ENCODE assay signal across 8 cellular contexts in the genomic region with DNA sequence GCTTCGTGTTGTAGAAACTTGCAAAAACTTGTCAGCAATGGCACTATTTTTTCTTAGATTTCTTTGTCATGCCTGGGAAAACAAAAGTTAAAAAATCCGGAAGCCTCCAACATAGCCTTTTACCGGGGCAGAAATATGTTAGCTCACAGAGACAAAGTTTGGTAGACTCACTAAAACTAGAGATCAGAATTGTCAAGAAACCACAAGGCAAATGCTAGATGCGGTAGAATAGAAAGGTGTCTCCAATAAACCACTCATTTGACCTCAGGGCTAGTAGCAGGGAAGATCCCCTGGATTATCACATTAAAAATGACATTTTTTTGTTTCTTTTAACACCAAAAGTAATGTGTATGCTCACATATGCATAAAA. TPM values are rescaled to one million over a fixed set of nuclear protein-coding genes. Genes with fewer than 3 reads are reported as not detected.
DNase-seq lines count a peak whose midpoint lies in the region; ATAC-seq and TF ChIP-seq lines count a peak whose summit lies in the region.

No MANE protein-coding gene starts in this region.

- no peak for TF ChIP-seq CTCF in heart right ventricle (IDR thresholded peaks at IDR 0.05)
- no peak for TF ChIP-seq CTCF in adrenal gland (IDR thresholded peaks at IDR 0.05)
- no peak for TF ChIP-seq CTCF in liver (IDR thresholded peaks at IDR 0.05; ENCODE audit: low read depth, low read length, missing input control)
- no peak for TF ChIP-seq CTCF in nephron progenitor cell (IDR thresholded peaks at IDR 0.05)

- H3K27me3 ChIP-seq in heart right ventricle (no peaks in the 10 kb centered on the region), adrenal gland (no peaks in the 10 kb centered on the region), liver (ENCODE audit: control insufficient read depth in 4 of 4, insufficient read depth in 4 of 4, low read length in 3 of 4) (no peaks in the 10 kb centered on the region)

- intact Hi-C loops in heart right ventricle (cut with DNase I) (loop anchor here in 6 of 10 donors (1.0 to 5.0 kb wide), 3 partner anchors 49 kb away; no protein-coding TSS in a partner anchor), Right ventricle myocardium superior (cut with DNase I) (no loop called here), adrenal gland (cut with DNase I) (loop anchor here in 1 of 2 donors (5.0 kb wide), 1 partner anchor 49 kb away; no protein-coding TSS in a partner anchor)

- H3K4me1 ChIP-seq in heart right ventricle (peaks cover 0 to 43% (median 14%) of the 10 kb centered on the region in 9 donors), adrenal gland (replicated peaks in 1 of 2) (peaks cover 0 to 5% of the 10 kb centered on the region in 2 donors), liver (ENCODE audit: control insufficient read depth in 4 of 4, insufficient read depth in 4 of 4, low read length in 3 of 4) (peaks cover 0 to 10% (median 3%) of the 10 kb centered on the region in 4 donors), urinary bladder (ENCODE audit: insufficient read depth) (no peaks in the 10 kb centered on the region)

- peaks cover 0 to 26% (median 3%) of the 10 kb centered on the region in 9 donors for H3K36me3 ChIP-seq in heart right ventricle
- no peaks in the 10 kb centered on the region for H3K36me3 ChIP-seq in adrenal gland (replicated peaks in 1 of 2)
- H3K36me3 ChIP-seq in liver (ENCODE audit: control insufficient read depth in 4 of 4, insufficient read depth in 3 of 4, low read depth in 1 of 4, low read length in 3 of 4), result peaks cover 0 to 5% (median 2%) of the 10 kb centered on the region in 4 donors
- no peaks in the 10 kb centered on the region for H3K36me3 ChIP-seq in urinary bladder (ENCODE audit: insufficient read depth)

- no peak for TF ChIP-seq POLR2A in adrenal gland (IDR thresholded peaks at IDR 0.05)

- WGBS in heart right ventricle, 2 donors, result 36 to 48% methylated on average over 4 of the region's 4 CpGs
- WGBS in adrenal gland, 4 donors, result 24 to 36% (median 30%) methylated on average over 4 of the region's 4 CpGs
- 4% methylated on average over 4 of the region's 4 CpGs for WGBS in liver
- 34% methylated on average over 4 of the region's 4 CpGs for WGBS in urinary bladder

- H3K4me3 ChIP-seq in heart right ventricle (peak overlapping the region; percentile 19 to 64 (median 62)), adrenal gland (peak overlapping the region; percentile 11 to 60 (median 25)), liver (ENCODE audit: low read depth in 1 of 3, low read length in 3 of 3) (peak overlapping the region; percentile 78 to 90 (median 84)), urinary bladder (ENCODE audit: low read depth, low read length) (peak overlapping the region; percentile 40)

- peak overlapping the region; percentile 88 to 95 for H3K9ac ChIP-seq in liver (ENCODE audit: low read depth in 1 of 2, low read length in 2 of 2)

- peaks cover 18% of the 10 kb centered on the region for H3K9me3 Mint-ChIP-seq in nephron progenitor cell

- no peak for DNase-seq in heart right ventricle
- DNase-seq in Right ventricle myocardium superior, result no peak
- DNase-seq in adrenal gland, result no peak
- no peak for DNase-seq in GM19238 (ENCODE audit: insufficient read length, low spot score)
- DNase-seq in nephron progenitor cell, result no peak

- H3K9me3 ChIP-seq in heart right ventricle (peaks cover 0 to 2% (median 0%) of the 10 kb centered on the region in 11 donors), adrenal gland (replicated peaks in 1 of 3) (no peaks in the 10 kb centered on the region), liver (ENCODE audit: control insufficient read depth in 4 of 4, low read length in 3 of 4) (no peaks in the 10 kb centered on the region)

- ATAC-seq in heart right ventricle, result no peak
- ATAC-seq in Right ventricle myocardium superior (ENCODE audit: poor library complexity), result no peak
- no peak for ATAC-seq in HG03442 (IDR thresholded peaks at IDR 0.05; ENCODE audit: unreplicated experiment)

- H3K4me3 Mint-ChIP-seq in nephron progenitor cell, result no peak overlapping the region

- no peak for TF ChIP-seq RAD21 in liver (IDR thresholded peaks at IDR 0.05)

- H3K27me3 Mint-ChIP-seq in nephron progenitor cell (ENCODE audit: low read depth, poor library complexity), result peaks cover 7% of the 10 kb centered on the region

- no peaks in the 10 kb centered on the region for H3K36me3 Mint-ChIP-seq in nephron progenitor cell (ENCODE audit: low read depth)

- peak overlapping the region; percentile 23 to 89 (median 76) for H3K27ac ChIP-seq in heart right ventricle
- H3K27ac ChIP-seq in adrenal gland, result peak overlapping the region in 4 of 5 donors; percentile 28 to 61 (median 40)
- H3K27ac ChIP-seq in liver (ENCODE audit: low read depth in 1 of 2, low read length in 2 of 2), result peak overlapping the region; percentile 73 to 84
- no peak overlapping the region for H3K27ac ChIP-seq in urinary bladder (ENCODE audit: low read depth)

- H3K27ac Mint-ChIP-seq in nephron progenitor cell, result no peak overlapping the region

- H3K4me1 Mint-ChIP-seq in nephron progenitor cell, result peaks cover 6% of the 10 kb centered on the region

TF ChIP-seq in liver, 16 proteins besides CTCF, POLR2A, EP300 and RAD21:
- no peak for TF ChIP-seq SP1 (IDR thresholded peaks at IDR 0.05)
- no peak for TF ChIP-seq TAF1 (conservative IDR thresholded peaks at IDR 0.05)
- no peak for TF ChIP-seq NR2F2 (IDR thresholded peaks at IDR 0.05)
- TF ChIP-seq, protein P1, sequence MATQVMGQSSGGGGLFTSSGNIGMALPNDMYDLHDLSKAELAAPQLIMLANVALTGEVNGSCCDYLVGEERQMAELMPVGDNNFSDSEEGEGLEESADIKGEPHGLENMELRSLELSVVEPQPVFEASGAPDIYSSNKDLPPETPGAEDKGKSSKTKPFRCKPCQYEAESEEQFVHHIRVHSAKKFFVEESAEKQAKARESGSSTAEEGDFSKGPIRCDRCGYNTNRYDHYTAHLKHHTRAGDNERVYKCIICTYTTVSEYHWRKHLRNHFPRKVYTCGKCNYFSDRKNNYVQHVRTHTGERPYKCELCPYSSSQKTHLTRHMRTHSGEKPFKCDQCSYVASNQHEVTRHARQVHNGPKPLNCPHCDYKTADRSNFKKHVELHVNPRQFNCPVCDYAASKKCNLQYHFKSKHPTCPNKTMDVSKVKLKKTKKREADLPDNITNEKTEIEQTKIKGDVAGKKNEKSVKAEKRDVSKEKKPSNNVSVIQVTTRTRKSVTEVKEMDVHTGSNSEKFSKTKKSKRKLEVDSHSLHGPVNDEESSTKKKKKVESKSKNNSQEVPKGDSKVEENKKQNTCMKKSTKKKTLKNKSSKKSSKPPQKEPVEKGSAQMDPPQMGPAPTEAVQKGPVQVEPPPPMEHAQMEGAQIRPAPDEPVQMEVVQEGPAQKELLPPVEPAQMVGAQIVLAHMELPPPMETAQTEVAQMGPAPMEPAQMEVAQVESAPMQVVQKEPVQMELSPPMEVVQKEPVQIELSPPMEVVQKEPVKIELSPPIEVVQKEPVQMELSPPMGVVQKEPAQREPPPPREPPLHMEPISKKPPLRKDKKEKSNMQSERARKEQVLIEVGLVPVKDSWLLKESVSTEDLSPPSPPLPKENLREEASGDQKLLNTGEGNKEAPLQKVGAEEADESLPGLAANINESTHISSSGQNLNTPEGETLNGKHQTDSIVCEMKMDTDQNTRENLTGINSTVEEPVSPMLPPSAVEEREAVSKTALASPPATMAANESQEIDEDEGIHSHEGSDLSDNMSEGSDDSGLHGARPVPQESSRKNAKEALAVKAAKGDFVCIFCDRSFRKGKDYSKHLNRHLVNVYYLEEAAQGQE (IDR thresholded peaks at IDR 0.05), result no peak
- TF ChIP-seq FOXA2 (IDR thresholded peaks at IDR 0.05), result no peak
- TF ChIP-seq GABPA (IDR thresholded peaks at IDR 0.05 in 1 of 2, conservative IDR thresholded peaks at IDR 0.05 in 1 of 2), result no peak
- TF ChIP-seq, protein P2, sequence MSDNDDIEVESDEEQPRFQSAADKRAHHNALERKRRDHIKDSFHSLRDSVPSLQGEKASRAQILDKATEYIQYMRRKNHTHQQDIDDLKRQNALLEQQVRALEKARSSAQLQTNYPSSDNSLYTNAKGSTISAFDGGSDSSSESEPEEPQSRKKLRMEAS (IDR thresholded peaks at IDR 0.05), result no peak
- TF ChIP-seq HNF4A (conservative IDR thresholded peaks at IDR 0.05), result no peak
- TF ChIP-seq EGR1 (IDR thresholded peaks at IDR 0.05; ENCODE audit: low read depth in 2 of 2), result no peak
- TF ChIP-seq YY1 (IDR thresholded peaks at IDR 0.05), result no peak
- no peak for TF ChIP-seq RXRA (IDR thresholded peaks at IDR 0.05)
- TF ChIP-seq, protein P3, sequence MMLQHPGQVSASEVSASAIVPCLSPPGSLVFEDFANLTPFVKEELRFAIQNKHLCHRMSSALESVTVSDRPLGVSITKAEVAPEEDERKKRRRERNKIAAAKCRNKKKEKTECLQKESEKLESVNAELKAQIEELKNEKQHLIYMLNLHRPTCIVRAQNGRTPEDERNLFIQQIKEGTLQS (IDR thresholded peaks at IDR 0.05), result no peak
- TF ChIP-seq FOXA1 (IDR thresholded peaks at IDR 0.05), result no peak

RNA-seq across cellular contexts. Expression of a gene that starts 0.4 kb away (rescaled TPM):
- total RNA-seq in heart right ventricle (10 to 100 TPM in 1 of 10 donors, 1 to 10 TPM in 9; 4.6 to 13.2 (median 5.6) TPM), Right ventricle myocardium superior (5.4 TPM), adrenal gland (10 to 100 TPM in 1 of 8 donors, 1 to 10 TPM in 7; 3.3 to 12.8 (median 5.3) TPM), liver (10 to 100 TPM in 1 of 2 donors, 1 to 10 TPM in 1; 8.7 to 13.6 TPM), urinary bladder (19.2 TPM)
- polyA plus RNA-seq in heart right ventricle (1 to 10 TPM; 2.0 to 5.9 TPM), adrenal gland (1 to 10 TPM; 2.5 to 4.7 (median 2.5) TPM), liver (1 to 10 TPM; 2.2 to 2.6 TPM), urinary bladder (3.4 TPM)

Comparison
In these comparisons a context has a peak if more than half of its experiments do, and no peak if none do; other contexts are left out.
1. H3K4me3 ChIP-seq: peak in every context shown above with its lines; median percentile 84 in liver; 62 in heart right ventricle; 40 in urinary bladder; 25 in adrenal gland.